ENCODE assay signal across 11 cellular contexts in the genomic region with DNA sequence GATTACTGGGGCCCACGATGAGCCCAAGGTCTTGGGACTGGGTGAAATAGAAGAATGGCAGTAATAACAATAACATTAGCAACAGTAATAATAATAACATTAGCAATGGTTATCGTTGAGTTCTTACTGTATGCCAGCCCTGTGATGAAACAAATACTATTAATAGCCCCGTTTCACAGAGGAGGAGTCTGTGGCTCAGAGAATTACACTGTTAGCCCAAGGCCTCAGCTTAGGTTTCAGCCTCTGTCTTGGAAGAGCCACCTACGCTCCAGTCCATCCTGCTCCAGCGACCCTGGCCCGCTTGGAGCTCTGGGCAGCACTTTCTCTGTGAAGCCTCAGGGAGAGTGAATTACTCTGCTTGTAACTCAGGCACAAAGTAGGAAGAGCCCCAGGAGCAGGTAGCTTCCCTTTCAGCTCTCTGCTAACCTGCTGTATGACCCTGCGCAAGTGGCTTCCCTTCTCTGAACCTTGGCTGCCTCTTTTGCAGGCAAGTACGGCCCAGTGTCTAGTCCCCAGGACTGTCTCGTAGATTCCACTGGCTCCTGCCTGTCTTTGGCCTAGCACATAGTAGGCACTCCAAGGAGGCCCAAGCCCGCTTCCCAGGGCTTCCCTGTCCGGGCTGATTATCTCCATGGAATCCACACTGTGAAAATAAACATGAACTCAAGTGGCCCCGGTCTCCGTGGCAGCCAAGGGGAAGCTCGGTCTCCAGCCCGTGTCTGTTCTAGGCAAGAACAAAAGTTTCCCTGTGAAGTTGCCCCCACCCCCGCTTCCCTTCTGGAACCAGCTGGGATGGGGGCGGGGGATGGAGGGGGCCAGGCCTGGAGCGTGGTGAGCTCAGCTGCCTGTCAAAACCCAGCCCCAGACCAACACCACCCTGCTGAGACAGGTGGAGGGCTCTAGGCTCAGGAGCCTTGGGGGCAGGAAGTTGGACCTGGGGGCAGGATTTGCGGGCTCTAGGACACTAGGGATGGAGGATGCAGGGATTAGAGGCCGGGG. TPM values are rescaled to one million over a fixed set of nuclear protein-coding genes. Genes with fewer than 3 reads are reported as not detected.
A peak's percentile ranks its signal among the peaks of the same experiment; 100 is the strongest.
DNase-seq lines count a peak whose midpoint lies in the region; ATAC-seq and TF ChIP-seq lines count a peak whose summit lies in the region.
"Had no signal": no experiment of that assay in that cellular context is flagged by ENCODE, and none has a peak within 500 bp of the region (broad histone marks: within the 10 kb centered on the region; RNA-seq: fewer than 3 reads in every experiment).

No MANE protein-coding gene starts in this region.

- WGBS in body of pancreas, 2 donors = 44 to 46% methylated on average over 15 to 19 of the region's 20 CpGs

- no peak overlapping the region for H3K4me3 ChIP-seq in body of pancreas
- H3K4me3 ChIP-seq in right atrium auricular region = no peak overlapping the region

- H3K4me1 ChIP-seq in body of pancreas = peaks cover 14% of the 10 kb centered on the region
- peaks cover 0 to 25% of the 10 kb centered on the region in 2 donors for H3K4me1 ChIP-seq in right atrium auricular region

- no peak overlapping the region for H3K4me3 Mint-ChIP-seq in activated naive CD8-positive, alpha-beta T cell treated with anti-CD3 and anti-CD28 coated beads for 36 hours
- H3K4me3 Mint-ChIP-seq in activated T-helper 1 cell treated with anti-CD3 and anti-CD28 coated beads, Interleukin-12 subunit alpha, Interleukin-12 subunit beta, Interleukin-2, Interleukin-4 antibody, amounts not matched to agents 30 ng/mL and 10 ng/mL and 1 ng/mL, durations not matched to agents 14 hours and 24 hours and 36 hours = no peak overlapping the region
- H3K4me3 Mint-ChIP-seq: neural crest cell had no signal

- H3K9me3 ChIP-seq in body of pancreas (no peaks in the 10 kb centered on the region), right atrium auricular region (no peaks in the 10 kb centered on the region)

- H3K27ac ChIP-seq in body of pancreas = peak overlapping the region in 3 of 4 donors; percentile 24 to 54 (median 34)
- peak overlapping the region; percentile 56 to 73 for H3K27ac ChIP-seq in right atrium auricular region

- no peak for TF ChIP-seq POLR2A in body of pancreas (IDR thresholded peaks at IDR 0.05)

- intact Hi-C loops in body of pancreas (cut with DNase I) = no loop called here
- intact Hi-C loops in activated T-helper 1 cell treated with anti-CD3 and anti-CD28 coated beads, Interleukin-12 subunit alpha, Interleukin-12 subunit beta, Interleukin-2, Interleukin-4 antibody, amounts not matched to agents 30 ng/mL and 10 ng/mL and 1 ng/mL, durations not matched to agents 14 hours and 24 hours and 36 hours (cut with micrococcal nuclease) = no loop called here

- H3K9me3 Mint-ChIP-seq in activated naive CD8-positive, alpha-beta T cell treated with anti-CD3 and anti-CD28 coated beads for 36 hours = no peaks in the 10 kb centered on the region
- H3K9me3 Mint-ChIP-seq in activated T-helper 1 cell treated with anti-CD3 and anti-CD28 coated beads, Interleukin-12 subunit alpha, Interleukin-12 subunit beta, Interleukin-2, Interleukin-4 antibody, amounts not matched to agents 30 ng/mL and 10 ng/mL and 1 ng/mL, durations not matched to agents 14 hours and 24 hours and 36 hours = no peaks in the 10 kb centered on the region

- H3K27ac Mint-ChIP-seq in activated naive CD8-positive, alpha-beta T cell treated with anti-CD3 and anti-CD28 coated beads for 36 hours = no peak overlapping the region
- no peak overlapping the region for H3K27ac Mint-ChIP-seq in activated T-helper 1 cell treated with anti-CD3 and anti-CD28 coated beads, Interleukin-12 subunit alpha, Interleukin-12 subunit beta, Interleukin-2, Interleukin-4 antibody, amounts not matched to agents 30 ng/mL and 10 ng/mL and 1 ng/mL, durations not matched to agents 14 hours and 24 hours and 36 hours

- H3K27me3 Mint-ChIP-seq in activated naive CD8-positive, alpha-beta T cell treated with anti-CD3 and anti-CD28 coated beads for 36 hours = peaks cover 60% of the 10 kb centered on the region
- peaks cover 10% of the 10 kb centered on the region for H3K27me3 Mint-ChIP-seq in activated T-helper 1 cell treated with anti-CD3 and anti-CD28 coated beads, Interleukin-12 subunit alpha, Interleukin-12 subunit beta, Interleukin-2, Interleukin-4 antibody, amounts not matched to agents 30 ng/mL and 10 ng/mL and 1 ng/mL, durations not matched to agents 14 hours and 24 hours and 36 hours (ENCODE audit: insufficient read depth)

- DNase-seq in Daoy (ENCODE audit: low read depth) (peak; percentile 44), body of pancreas (peak; percentile 44 to 72 (median 60)), right atrium auricular region (ENCODE audit: low spot score) (peak; percentile 76), occipital lobe (lab: John Stamatoyannopoulos, UW) (peak; percentile 34)
- DNase-seq in activated naive CD8-positive, alpha-beta T cell treated with anti-CD3 and anti-CD28 coated beads for 36 hours = no peak
- DNase-seq in activated T-helper 1 cell treated with anti-CD3 and anti-CD28 coated beads, Interleukin-12 subunit alpha, Interleukin-12 subunit beta, Interleukin-2, Interleukin-4 antibody, amounts not matched to agents 30 ng/mL and 10 ng/mL and 1 ng/mL, durations not matched to agents 14 hours and 24 hours and 36 hours (ENCODE audit: low spot score) = no peak
- DNase-seq: activated CD4-positive, alpha-beta T cell treated with anti-CD3 and anti-CD28 coated beads, Interleukin-2, amount 50 U/mL, for 48 hours; foreskin fibroblast had no signal

- TF ChIP-seq CTCF in body of pancreas (IDR thresholded peaks at IDR 0.05) (no peak), right atrium auricular region (IDR thresholded peaks at IDR 0.05) (no peak)

- ATAC-seq in body of pancreas = peak; percentile 83
- ATAC-seq in HG03175 (IDR thresholded peaks at IDR 0.05; ENCODE audit: unreplicated experiment) = no peak
- no peak for ATAC-seq in HG03521 (IDR thresholded peaks at IDR 0.05; ENCODE audit: unreplicated experiment)

- no peaks in the 10 kb centered on the region for H3K36me3 Mint-ChIP-seq in activated naive CD8-positive, alpha-beta T cell treated with anti-CD3 and anti-CD28 coated beads for 36 hours
- no peaks in the 10 kb centered on the region for H3K36me3 Mint-ChIP-seq in activated T-helper 1 cell treated with anti-CD3 and anti-CD28 coated beads, Interleukin-12 subunit alpha, Interleukin-12 subunit beta, Interleukin-2, Interleukin-4 antibody, amounts not matched to agents 30 ng/mL and 10 ng/mL and 1 ng/mL, durations not matched to agents 14 hours and 24 hours and 36 hours (ENCODE audit: low read depth)

- no peaks in the 10 kb centered on the region for H3K27me3 ChIP-seq in body of pancreas
- no peaks in the 10 kb centered on the region for H3K27me3 ChIP-seq in right atrium auricular region

- H3K36me3 ChIP-seq in body of pancreas (replicated peaks in 1 of 2; ENCODE audit: insufficient read depth in 1 of 2, low read depth in 2 of 2) = no peaks in the 10 kb centered on the region
- no peaks in the 10 kb centered on the region for H3K36me3 ChIP-seq in right atrium auricular region

- no peaks in the 10 kb centered on the region for H3K4me1 Mint-ChIP-seq in activated naive CD8-positive, alpha-beta T cell treated with anti-CD3 and anti-CD28 coated beads for 36 hours
- no peaks in the 10 kb centered on the region for H3K4me1 Mint-ChIP-seq in activated T-helper 1 cell treated with anti-CD3 and anti-CD28 coated beads, Interleukin-12 subunit alpha, Interleukin-12 subunit beta, Interleukin-2, Interleukin-4 antibody, amounts not matched to agents 30 ng/mL and 10 ng/mL and 1 ng/mL, durations not matched to agents 14 hours and 24 hours and 36 hours (ENCODE audit: low read depth)

RNA-seq across cellular contexts. Expression of a gene that starts 26.2 kb away (rescaled TPM):
- total RNA-seq in Daoy (2014; rRNA removed; shearing (Covaris generic)) = 1.5 and 4.6 TPM in 2 replicates
- under 1 TPM in 1 of 2 donors, not detected in 1; 0.26 TPM for total RNA-seq in body of pancreas
- total RNA-seq in right atrium auricular region = 1 to 10 TPM in 1 of 2 donors, under 1 TPM in 1; 0.74 to 1.3 TPM
- total RNA-seq in occipital lobe = not detected
- total RNA-seq in activated naive CD8-positive, alpha-beta T cell treated with anti-CD3 and anti-CD28 coated beads for 36 hours = not detected
- total RNA-seq in activated T-helper 1 cell treated with anti-CD3 and anti-CD28 coated beads, Interleukin-12 subunit alpha, Interleukin-12 subunit beta, Interleukin-2, Interleukin-4 antibody, amounts not matched to agents 30 ng/mL and 10 ng/mL and 1 ng/mL, durations not matched to agents 14 hours and 24 hours and 36 hours = not detected in 2 replicates

Comparison
In these comparisons a context has a peak if more than half of its experiments do, and no peak if none do; other contexts are left out.
1. DNase-seq: peak in Daoy (single experiment), body of pancreas (4 of 4), right atrium auricular region (single experiment) and occipital lobe (single experiment); none in activated naive CD8-positive, alpha-beta T cell treated with anti-CD3 and anti-CD28 coated beads for 36 hours (single experiment) and activated T-helper 1 cell treated with anti-CD3 and anti-CD28 coated beads, Interleukin-12 subunit alpha, Interleukin-12 subunit beta, Interleukin-2, Interleukin-4 antibody, amounts not matched to agents 30 ng/mL and 10 ng/mL and 1 ng/mL, durations not matched to agents 14 hours and 24 hours and 36 hours (single experiment).